Comparison of ENCODE assay signal across 20 cellular contexts in the genomic region with DNA sequence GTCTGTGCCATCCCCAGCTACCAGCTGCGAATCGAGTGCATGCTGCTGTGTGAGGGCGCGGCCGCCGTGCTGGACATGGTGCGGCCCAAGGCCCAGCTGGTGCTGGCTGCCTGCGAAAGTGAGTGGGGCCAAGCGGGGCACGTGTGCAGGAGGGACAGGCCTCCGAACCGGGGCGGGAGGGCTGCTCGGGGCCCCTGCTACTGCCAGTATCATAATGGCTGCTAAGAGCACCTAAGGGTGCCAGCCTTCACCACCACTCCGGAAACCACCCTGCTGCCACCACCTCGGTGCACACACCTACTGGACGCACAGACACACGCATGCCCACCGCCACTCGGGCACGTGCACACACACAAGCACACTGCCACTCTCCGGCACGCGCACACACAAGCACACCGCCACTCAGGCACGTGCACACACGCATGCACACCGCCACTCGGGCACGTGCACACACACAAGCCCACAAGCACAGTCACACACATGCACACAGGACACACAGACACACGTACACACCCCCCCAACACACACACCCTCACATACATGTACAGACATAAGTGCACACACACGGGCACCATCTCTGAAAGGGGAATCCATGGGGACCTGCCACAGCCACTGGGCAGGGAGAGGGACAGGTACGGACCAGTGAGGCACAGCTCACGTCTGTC.
"Had no signal": no experiment of that assay in that cellular context is flagged by ENCODE, and none has a peak within 500 bp of the region (broad histone marks: within the 10 kb centered on the region; RNA-seq: fewer than 3 reads in every experiment).

No MANE protein-coding gene starts in this region.

- H3K9me3 ChIP-seq: heart left ventricle, sigmoid colon, testis, tibial nerve had no signal

- ATAC-seq: effector memory CD8-positive, alpha-beta T cell; left colon; naive thymus-derived CD4-positive, alpha-beta T cell; stimulated activated naive B cell treated with anti-CD40 and anti-IgM and Interleukin-4, amounts not matched to agents 10 μg/mL and 1 μg/mL and 100 μg/mL, for 72 hours; stimulated activated naive CD8-positive, alpha-beta T cell treated with anti-CD3 and anti-CD28 coated beads, Interleukin-15, amount 100 ng/mL, for 72 hours had no signal

- H3K27me3 Mint-ChIP-seq: dendritic cell treated with granulocyte-macrophage colony-stimulating factor and Interleukin-4, amounts not matched to agents 40 ng/mL and 50 ng/mL, for 4 days; effector memory CD8-positive, alpha-beta T cell; naive thymus-derived CD4-positive, alpha-beta T cell; stimulated activated naive B cell treated with anti-CD40 and anti-IgM and Interleukin-4, amounts not matched to agents 10 μg/mL and 1 μg/mL and 100 μg/mL, for 72 hours; stimulated activated naive CD8-positive, alpha-beta T cell treated with anti-CD3 and anti-CD28 coated beads, Interleukin-15, amount 100 ng/mL, for 72 hours had no signal

- H3K4me1 ChIP-seq: testis had no signal

- FAIRE-seq: colon, endothelial cell of umbilical vein had no signal

- H3K4me3 Mint-ChIP-seq: dendritic cell treated with granulocyte-macrophage colony-stimulating factor and Interleukin-4, amounts not matched to agents 40 ng/mL and 50 ng/mL, for 4 days; effector memory CD8-positive, alpha-beta T cell; naive thymus-derived CD4-positive, alpha-beta T cell; nephron progenitor cell; stimulated activated naive CD8-positive, alpha-beta T cell treated with anti-CD3 and anti-CD28 coated beads, Interleukin-15, amount 100 ng/mL, for 72 hours had no signal

- H3K27ac ChIP-seq: heart left ventricle, sigmoid colon, skin epidermis, testis had no signal

- H3K27ac Mint-ChIP-seq: dendritic cell treated with granulocyte-macrophage colony-stimulating factor and Interleukin-4, amounts not matched to agents 40 ng/mL and 50 ng/mL, for 4 days; effector memory CD8-positive, alpha-beta T cell; nephron progenitor cell; stimulated activated naive B cell treated with anti-CD40 and anti-IgM and Interleukin-4, amounts not matched to agents 10 μg/mL and 1 μg/mL and 100 μg/mL, for 72 hours; stimulated activated naive CD8-positive, alpha-beta T cell treated with anti-CD3 and anti-CD28 coated beads, Interleukin-15, amount 100 ng/mL, for 72 hours had no signal

- H3K4me3 ChIP-seq: heart left ventricle, sigmoid colon, skin epidermis, testis, tibial nerve had no signal

- H3K9me3 Mint-ChIP-seq: dendritic cell treated with granulocyte-macrophage colony-stimulating factor and Interleukin-4, amounts not matched to agents 40 ng/mL and 50 ng/mL, for 4 days; effector memory CD8-positive, alpha-beta T cell; naive thymus-derived CD4-positive, alpha-beta T cell; nephron progenitor cell; stimulated activated naive B cell treated with anti-CD40 and anti-IgM and Interleukin-4, amounts not matched to agents 10 μg/mL and 1 μg/mL and 100 μg/mL, for 72 hours; stimulated activated naive CD8-positive, alpha-beta T cell treated with anti-CD3 and anti-CD28 coated beads, Interleukin-15, amount 100 ng/mL, for 72 hours had no signal

- DNase-seq: effector memory CD8-positive, alpha-beta T cell; erythroblast; foreskin melanocyte; heart left ventricle; hippocampal formation; left colon; naive thymus-derived CD4-positive, alpha-beta T cell; nephron progenitor cell; posterior cingulate gyrus; sigmoid colon; stimulated activated CD4-positive, alpha-beta T cell treated with anti-CD3 and anti-CD28 coated beads, Interleukin-2, amount 100 ng/mL, for 24 hours; stimulated activated CD4-positive, alpha-beta T cell treated with anti-CD3 and anti-CD28 coated beads, Interleukin-4, amount 100 ng/mL, for 4 hours; stimulated activated naive B cell treated with anti-CD40 and anti-IgM and Interleukin-4, amounts not matched to agents 10 μg/mL and 1 μg/mL and 100 μg/mL, for 72 hours; stimulated activated naive CD8-positive, alpha-beta T cell treated with anti-CD3 and anti-CD28 coated beads, Interleukin-15, amount 100 ng/mL, for 72 hours; testis had no signal

- H3K27me3 ChIP-seq: heart left ventricle, sigmoid colon, testis, tibial nerve had no signal
